Comparison of ENCODE assay signal across 9 cellular contexts in the genomic region with DNA sequence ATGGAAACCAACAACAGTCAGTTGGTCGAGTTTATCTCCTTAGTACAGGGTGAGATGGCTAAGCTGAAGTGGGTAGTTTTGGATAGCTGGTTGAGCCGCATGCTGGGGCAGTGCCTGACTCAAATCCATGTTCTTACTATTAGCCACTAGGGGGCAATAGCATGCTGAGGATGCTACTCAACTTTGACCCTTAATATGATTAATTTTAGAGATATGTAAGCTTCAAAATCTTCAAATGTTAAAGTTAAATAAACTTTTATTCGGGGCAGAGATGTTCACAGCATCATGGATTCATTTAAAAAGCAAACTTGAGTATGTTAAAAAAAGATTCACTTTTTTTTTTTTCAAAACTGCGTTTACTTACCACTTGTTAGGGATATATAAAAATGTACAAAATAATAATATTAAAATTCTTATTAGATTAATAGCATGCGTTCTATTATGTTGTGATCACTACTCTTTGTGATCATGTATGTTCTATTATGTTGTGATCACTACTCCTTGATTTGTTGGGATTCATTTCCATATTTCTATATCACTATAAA. TPM values are rescaled to one million over a fixed set of nuclear protein-coding genes. Genes with fewer than 3 reads are reported as not detected.
DNase-seq lines count a peak whose midpoint lies in the region; ATAC-seq and TF ChIP-seq lines count a peak whose summit lies in the region.
"Had no signal": no experiment of that assay in that cellular context is flagged by ENCODE, and none has a peak within 500 bp of the region (broad histone marks: within the 10 kb centered on the region; RNA-seq: fewer than 3 reads in every experiment).

No MANE protein-coding gene starts in this region.

- ATAC-seq in HG02884 (IDR thresholded peaks at IDR 0.05; ENCODE audit: unreplicated experiment) (peak; percentile 70), gastroesophageal sphincter (peak; percentile 46), psoas muscle (peak; percentile 65 to 81 (median 76))
- peak; percentile 48 to 63 for ATAC-seq in activated T-cell treated with anti-CD3 and anti-CD28 coated beads, Interleukin-2, amount 50 U/mL, for 4 hours

- TF ChIP-seq POLR2A in gastroesophageal sphincter (IDR thresholded peaks at IDR 0.05): no peak

- in situ Hi-C loops in ACHN (cut with HindIII; ENCODE audit: low pct_ligation_motif_present, low pct_unique_long_range_greater_than_20kb, low sequenced_read_pairs): no loop called here

- intact Hi-C loops in psoas muscle (cut with DNase I): no loop called here

- no peak overlapping the region for H3K4me3 Mint-ChIP-seq in activated T-cell treated with anti-CD3 and anti-CD28 coated beads, Interleukin-2, amount 50 U/mL, for 4 hours

- CTCF ChIA-PET in GM10248 (lab: Yijun Ruan, JAX): interaction anchor here (0.6 to 5.0 kb wide), 39 partner anchors 9 to 1128 kb away, joined by 3 to 32 read pairs (median 4); partner anchors contain the start of gene ISCA1

- H3K4me3 ChIP-seq in gastroesophageal sphincter (no peak overlapping the region), psoas muscle (no peak overlapping the region)

- H3K9me3 ChIP-seq in gastroesophageal sphincter (no peaks in the 10 kb centered on the region), psoas muscle (no peaks in the 10 kb centered on the region)

- 24 to 31% methylated on average over 5 of the region's 5 CpGs for WGBS in gastroesophageal sphincter (ENCODE audit: low coverage in 1 of 2), 2 donors
- 24 to 27% (median 26%) methylated on average over 5 of the region's 5 CpGs for WGBS in psoas muscle, 3 donors

- DNase-seq in ACHN (peak; percentile 43), GM10248 (ENCODE audit: extremely low spot score) (peak; percentile 60), NCI-H2196 (lab: John Stamatoyannopoulos, UW; ENCODE audit: unreplicated experiment) (peak; percentile 26), psoas muscle (no peak), NCI-H187 treated with DMSO at 0.1 percent for 48 hours (lab: John Stamatoyannopoulos, UW) (no peak)
- DNase-seq in activated T-cell treated with anti-CD3 and anti-CD28 coated beads, Interleukin-2, amount 50 U/mL, for 4 hours: no peak
- DNase-seq: left cardiac atrium had no signal

- peaks cover 0 to 7% (median 0%) of the 10 kb centered on the region in 3 donors for H3K4me1 ChIP-seq in gastroesophageal sphincter
- H3K4me1 ChIP-seq in psoas muscle: peaks cover 6% of the 10 kb centered on the region

- H3K36me3 ChIP-seq in gastroesophageal sphincter (no peaks in the 10 kb centered on the region), psoas muscle (ENCODE audit: insufficient read depth in 1 of 2, low read depth in 1 of 2) (no peaks in the 10 kb centered on the region)

- H3K27me3 ChIP-seq in gastroesophageal sphincter (no peaks in the 10 kb centered on the region), psoas muscle (ENCODE audit: insufficient read depth in 3 of 3, low read length in 2 of 3) (no peaks in the 10 kb centered on the region)

- peaks cover 2% of the 10 kb centered on the region for H3K27me3 Mint-ChIP-seq in activated T-cell treated with anti-CD3 and anti-CD28 coated beads, Interleukin-2, amount 50 U/mL, for 4 hours (ENCODE audit: low read depth)

- TF ChIP-seq CTCF in GM10248 (IDR thresholded peaks at IDR 0.05; ENCODE audit: control extremely low read depth, extremely low read depth, low read depth, missing control alignments): peak; percentile 76
- TF ChIP-seq CTCF in gastroesophageal sphincter (IDR thresholded peaks at IDR 0.05): peak; percentile 48 to 65 (median 54)
- TF ChIP-seq CTCF in psoas muscle (IDR thresholded peaks at IDR 0.05): peak; percentile 78

- H3K4me1 Mint-ChIP-seq in activated T-cell treated with anti-CD3 and anti-CD28 coated beads, Interleukin-2, amount 50 U/mL, for 4 hours (ENCODE audit: low read depth): peaks cover 2% of the 10 kb centered on the region

- no peaks in the 10 kb centered on the region for H3K36me3 Mint-ChIP-seq in activated T-cell treated with anti-CD3 and anti-CD28 coated beads, Interleukin-2, amount 50 U/mL, for 4 hours (ENCODE audit: insufficient read depth)

- no peak overlapping the region for H3K27ac ChIP-seq in gastroesophageal sphincter
- H3K27ac ChIP-seq in psoas muscle: no peak overlapping the region

- POLR2A ChIA-PET in GM10248 (lab: Yijun Ruan, JAX): interaction anchor here (0.6 kb wide), 1 partner anchor 167 kb away, joined by 5 read pairs; no protein-coding TSS in a partner anchor

- no peaks in the 10 kb centered on the region for H3K9me3 Mint-ChIP-seq in activated T-cell treated with anti-CD3 and anti-CD28 coated beads, Interleukin-2, amount 50 U/mL, for 4 hours

- TF ChIP-seq EP300 in gastroesophageal sphincter (IDR thresholded peaks at IDR 0.05): no peak

RNA-seq across cellular contexts. Expression of gene C9orf153, which starts 57.0 kb away (rescaled TPM):
- under 1 TPM in 2 of 3 donors, not detected in 1; 0.18 to 0.73 TPM for total RNA-seq in activated T-cell treated with anti-CD3 and anti-CD28 coated beads, Interleukin-2, amount 50 U/mL, for 4 hours
- total RNA-seq in gastroesophageal sphincter (under 1 TPM in 3 of 4 donors, not detected in 1; 0.31 to 0.54 (median 0.47) TPM), psoas muscle (under 1 TPM in 3 of 4 donors, not detected in 1; 0.13 to 0.51 (median 0.36) TPM)
- under 1 TPM; 0.04 to 0.22 (median 0.09) TPM for polyA plus RNA-seq in psoas muscle

Comparison
In these comparisons a context has a peak if more than half of its experiments do, and no peak if none do; other contexts are left out.
1. DNase-seq: peak in ACHN (single experiment), GM10248 (single experiment) and NCI-H2196 (single experiment); none in activated T-cell treated with anti-CD3 and anti-CD28 coated beads, Interleukin-2, amount 50 U/mL, for 4 hours (single experiment), psoas muscle (0 of 2) and NCI-H187 treated with DMSO at 0.1 percent for 48 hours (single experiment).
2. Peak in every context shown above with its lines, with median percentiles within 50 percentile points of each other: CTCF ChIP-seq and ATAC-seq.